ENCODE assay signal across 8 cellular contexts in genomic region chr1:91872560-91873081, GRCh38. TPM values are rescaled to one million over a fixed set of nuclear protein-coding genes. Genes with fewer than 3 reads are reported as not detected.
DNase-seq lines count a peak whose midpoint lies in the region; ATAC-seq and TF ChIP-seq lines count a peak whose summit lies in the region.

No MANE protein-coding gene starts in this region.

- DNase-seq in EL (peak; percentile 24), NCI-H187 (lab: John Stamatoyannopoulos, UW) (peak; percentile 19 to 59), G401 (ENCODE audit: low spot score) (no peak), chondrocyte (ENCODE audit: low spot score) (no peak), GM23338 (ENCODE audit: low spot score) (no peak)
- DNase-seq in activated naive CD4-positive, alpha-beta T cell treated with anti-CD3 and anti-CD28 coated beads, Interleukin-2, amount 10 ng/mL, durations not matched to agents 7 days and 5 days = peak; percentile 64
- DNase-seq in naive thymus-derived CD8-positive, alpha-beta T cell = peak in 1 of 10 donors; percentile 13

- no peaks in the 10 kb centered on the region for H3K9me2 ChIP-seq in GM23338 (ENCODE audit: insufficient read depth)

- H3K9me3 Mint-ChIP-seq in activated naive CD4-positive, alpha-beta T cell treated with anti-CD3 and anti-CD28 coated beads, Interleukin-2, amount 10 ng/mL, durations not matched to agents 7 days and 5 days = no peaks in the 10 kb centered on the region
- H3K9me3 Mint-ChIP-seq in naive thymus-derived CD8-positive, alpha-beta T cell = no peaks in the 10 kb centered on the region
- H3K9me3 Mint-ChIP-seq in chondrocyte (ENCODE audit: low read depth) (no peaks in the 10 kb centered on the region), GM23338 (no peaks in the 10 kb centered on the region)

- POLR2A ChIA-PET in naive thymus-derived CD8-positive, alpha-beta T cell (lab: Charles Lee) = interaction anchor here (0.5 kb wide), 1 partner anchor 694 kb away, joined by 8 read pairs; no protein-coding TSS in a partner anchor

- TF ChIP-seq CTCF in chondrocyte (IDR thresholded peaks at IDR 0.05) (no peak), GM23338 (conservative IDR thresholded peaks at IDR 0.05; ENCODE audit: low read depth in 2 of 2) (no peak)

- H3K27ac ChIP-seq in GM23338 (ENCODE audit: low read depth) = no peak overlapping the region

- H3K27me3 Mint-ChIP-seq in activated naive CD4-positive, alpha-beta T cell treated with anti-CD3 and anti-CD28 coated beads, Interleukin-2, amount 10 ng/mL, durations not matched to agents 7 days and 5 days = peaks cover 33% of the 10 kb centered on the region
- peaks cover 0 to 4% (median 0%) of the 10 kb centered on the region in 5 donors for H3K27me3 Mint-ChIP-seq in naive thymus-derived CD8-positive, alpha-beta T cell
- H3K27me3 Mint-ChIP-seq in chondrocyte (ENCODE audit: low read depth) (peaks cover 7% of the 10 kb centered on the region), GM23338 (ENCODE audit: insufficient read depth, low read depth, poor library complexity) (no peaks in the 10 kb centered on the region)

- no peaks in the 10 kb centered on the region for H3K36me3 ChIP-seq in GM23338 (ENCODE audit: insufficient read depth)

- H3K4me1 Mint-ChIP-seq in activated naive CD4-positive, alpha-beta T cell treated with anti-CD3 and anti-CD28 coated beads, Interleukin-2, amount 10 ng/mL, durations not matched to agents 7 days and 5 days = peaks cover 56% of the 10 kb centered on the region
- H3K4me1 Mint-ChIP-seq in naive thymus-derived CD8-positive, alpha-beta T cell = peaks cover 28 to 66% (median 46%) of the 10 kb centered on the region in 4 donors
- peaks cover 13% of the 10 kb centered on the region for H3K4me1 Mint-ChIP-seq in chondrocyte (ENCODE audit: low read depth)
- peaks cover 5% of the 10 kb centered on the region; the same call in 2 of the 3 replicates for H3K4me1 Mint-ChIP-seq in GM23338

- no peak overlapping the region for H3K4me2 ChIP-seq in GM23338

- no peaks in the 10 kb centered on the region for H3F3A ChIP-seq in GM23338 (replicated peaks; ENCODE audit: low read depth)

- peak; percentile 49 to 75 for ATAC-seq in naive thymus-derived CD8-positive, alpha-beta T cell
- no peak for ATAC-seq in GM23338
- no peak for ATAC-seq in GM19035 (IDR thresholded peaks at IDR 0.05; ENCODE audit: unreplicated experiment)

- no peak overlapping the region for H3K4me3 ChIP-seq in GM23338

- peaks cover 9% of the 10 kb centered on the region for H3K36me3 Mint-ChIP-seq in activated naive CD4-positive, alpha-beta T cell treated with anti-CD3 and anti-CD28 coated beads, Interleukin-2, amount 10 ng/mL, durations not matched to agents 7 days and 5 days
- H3K36me3 Mint-ChIP-seq in naive thymus-derived CD8-positive, alpha-beta T cell = no peaks in the 10 kb centered on the region
- H3K36me3 Mint-ChIP-seq in chondrocyte (ENCODE audit: low read depth) (no peaks in the 10 kb centered on the region), GM23338 (ENCODE audit: low read depth) (no peaks in the 10 kb centered on the region)

- H3K27ac Mint-ChIP-seq in activated naive CD4-positive, alpha-beta T cell treated with anti-CD3 and anti-CD28 coated beads, Interleukin-2, amount 10 ng/mL, durations not matched to agents 7 days and 5 days = no peak overlapping the region
- H3K27ac Mint-ChIP-seq in naive thymus-derived CD8-positive, alpha-beta T cell = peak overlapping the region in 8 of 10 donors; percentile 43 to 84 (median 78)
- H3K27ac Mint-ChIP-seq in chondrocyte (ENCODE audit: unreplicated experiment) (no peak overlapping the region), GM23338 (no peak overlapping the region)

- H2AFZ ChIP-seq in GM23338 = no peak overlapping the region

- H3K27me3 ChIP-seq in GM23338 (ENCODE audit: insufficient read depth) = no peaks in the 10 kb centered on the region

- CTCF ChIA-PET in activated naive CD4-positive, alpha-beta T cell treated with anti-CD3 and anti-CD28 coated beads, Interleukin-2, amount 10 ng/mL, durations not matched to agents 7 days and 5 days (lab: Charles Lee) = interaction anchor here (1.4 kb wide), 1 partner anchor 360 kb away, joined by 6 read pairs; no protein-coding TSS in a partner anchor

- H3K79me2 ChIP-seq in GM23338 (replicated peaks; ENCODE audit: insufficient read depth) = no peaks in the 10 kb centered on the region

- no peaks in the 10 kb centered on the region for H4K20me1 ChIP-seq in GM23338 (replicated peaks; ENCODE audit: insufficient read depth)

- H3K4me1 ChIP-seq in GM23338 (ENCODE audit: insufficient read depth) = no peaks in the 10 kb centered on the region

- in situ Hi-C loops in G401 (cut with HindIII; ENCODE audit: low sequenced_read_pairs) = no loop called here

- H3K4me3 Mint-ChIP-seq in activated naive CD4-positive, alpha-beta T cell treated with anti-CD3 and anti-CD28 coated beads, Interleukin-2, amount 10 ng/mL, durations not matched to agents 7 days and 5 days = peak overlapping the region; percentile 7
- H3K4me3 Mint-ChIP-seq in naive thymus-derived CD8-positive, alpha-beta T cell = peak overlapping the region; percentile 47 to 79 (median 73)
- H3K4me3 Mint-ChIP-seq in chondrocyte (ENCODE audit: unreplicated experiment) (no peak overlapping the region), GM23338 (no peak overlapping the region)

TF ChIP-seq in GM23338, 12 proteins besides CTCF, POLR2A, EP300 and RAD21 (continues in another document):
- no peak for TF ChIP-seq CREB1 (CRISPR knock-in tag; IDR thresholded peaks at IDR 0.05; ENCODE audit: low read depth)
- no peak for TF ChIP-seq EZH2phosphoT487 (IDR thresholded peaks at IDR 0.05; ENCODE audit: unreplicated experiment)
- TF ChIP-seq ZNF462 (CRISPR knock-in tag; IDR thresholded peaks at IDR 0.05) = no peak
- TF ChIP-seq NANOG (IDR thresholded peaks at IDR 0.05; ENCODE audit: borderline replicate concordance) = no peak
- TF ChIP-seq JUNB (IDR thresholded peaks at IDR 0.05; ENCODE audit: unreplicated experiment) = no peak
- TF ChIP-seq EZH2 (IDR thresholded peaks at IDR 0.05; ENCODE audit: low read depth, unreplicated experiment) = no peak
- no peak for TF ChIP-seq POLR2AphosphoS5 (IDR thresholded peaks at IDR 0.05; ENCODE audit: low read depth)

RNA-seq across cellular contexts. Expression of gene TGFBR3, which starts 13.3 kb away (rescaled TPM):
- 10 to 100 TPM; 11.6 to 12.0 TPM for total RNA-seq in naive thymus-derived CD8-positive, alpha-beta T cell
- 10 to 100 TPM in 1 of 3 donors, 1 to 10 TPM in 2; 6.1 to 67.6 (median 9.5) TPM for polyA plus RNA-seq in naive thymus-derived CD8-positive, alpha-beta T cell
- total RNA-seq in G401 (2014; rRNA removed; shearing (Covaris generic)) = 30.2 and 33.6 TPM in 2 replicates
- 0.80 to 2.8 TPM (median 1.4 TPM) in 3 replicates for total RNA-seq in chondrocyte
- 2.1 and 2.9 TPM in 2 replicates for total RNA-seq in GM23338 (2014; rRNA removed; shearing (Covaris generic))
- polyA plus RNA-seq in GM23338 (2016; fragmentation: Nextera tagmentation; extraction: Ambion mirVana) = 1.2 and 1.7 TPM in 2 replicates

Comparison
In these comparisons a context has a peak if more than half of its experiments do, and no peak if none do; other contexts are left out.
1. DNase-seq: peak in EL (single experiment), NCI-H187 (2 of 2) and activated naive CD4-positive, alpha-beta T cell treated with anti-CD3 and anti-CD28 coated beads, Interleukin-2, amount 10 ng/mL, durations not matched to agents 7 days and 5 days (single experiment); none in G401 (single experiment), chondrocyte (single experiment) and GM23338 (single experiment).
2. H3K27ac Mint-ChIP-seq: peak in naive thymus-derived CD8-positive, alpha-beta T cell (8 of 10); none in activated naive CD4-positive, alpha-beta T cell treated with anti-CD3 and anti-CD28 coated beads, Interleukin-2, amount 10 ng/mL, durations not matched to agents 7 days and 5 days (single experiment), chondrocyte (single experiment) and GM23338 (single experiment).
3. H3K4me3 Mint-ChIP-seq: peak in activated naive CD4-positive, alpha-beta T cell treated with anti-CD3 and anti-CD28 coated beads, Interleukin-2, amount 10 ng/mL, durations not matched to agents 7 days and 5 days (single experiment) and naive thymus-derived CD8-positive, alpha-beta T cell (10 of 10); none in chondrocyte (single experiment) and GM23338 (single experiment).
4. ATAC-seq: peak in naive thymus-derived CD8-positive, alpha-beta T cell (2 of 2); none in GM23338 (single experiment) and GM19035 (single experiment).